1 cellular context compared by ENCODE assay signal in the genomic region with DNA sequence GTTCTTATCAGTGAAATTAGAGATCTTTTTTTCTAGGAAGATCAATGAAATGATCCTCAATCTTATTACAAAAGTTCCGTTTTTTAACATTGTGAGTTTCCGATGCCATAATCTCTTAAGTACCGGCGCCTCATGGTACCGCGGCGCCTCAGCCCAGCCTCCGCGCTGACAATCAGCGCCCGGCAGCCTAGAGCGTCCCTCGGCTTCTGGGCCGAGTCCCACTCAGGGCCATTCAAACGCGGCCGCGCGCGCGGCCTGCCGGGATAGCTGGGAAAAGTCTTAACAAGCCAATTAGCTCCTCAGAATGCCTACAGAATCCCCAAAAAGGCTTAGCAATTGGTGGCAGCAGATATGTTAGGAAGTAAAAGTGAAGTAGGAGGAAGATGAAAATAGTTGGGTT.
TF ChIP-seq lines count a peak whose summit lies in the region.

No MANE protein-coding gene starts in this region.

TF ChIP-seq in GM23338, 12 proteins besides CTCF, POLR2A, EP300 and RAD21 (continued from another document):
- TF ChIP-seq, protein P1, sequence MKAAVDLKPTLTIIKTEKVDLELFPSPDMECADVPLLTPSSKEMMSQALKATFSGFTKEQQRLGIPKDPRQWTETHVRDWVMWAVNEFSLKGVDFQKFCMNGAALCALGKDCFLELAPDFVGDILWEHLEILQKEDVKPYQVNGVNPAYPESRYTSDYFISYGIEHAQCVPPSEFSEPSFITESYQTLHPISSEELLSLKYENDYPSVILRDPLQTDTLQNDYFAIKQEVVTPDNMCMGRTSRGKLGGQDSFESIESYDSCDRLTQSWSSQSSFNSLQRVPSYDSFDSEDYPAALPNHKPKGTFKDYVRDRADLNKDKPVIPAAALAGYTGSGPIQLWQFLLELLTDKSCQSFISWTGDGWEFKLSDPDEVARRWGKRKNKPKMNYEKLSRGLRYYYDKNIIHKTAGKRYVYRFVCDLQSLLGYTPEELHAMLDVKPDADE (IDR thresholded peaks at IDR 0.05) = no peak
- no peak for TF ChIP-seq ZNF331 (CRISPR knock-in tag; IDR thresholded peaks at IDR 0.05; ENCODE audit: low read depth)
- no peak for TF ChIP-seq EZH2phosphoT487 (IDR thresholded peaks at IDR 0.05; ENCODE audit: unreplicated experiment)
- TF ChIP-seq NANOG (IDR thresholded peaks at IDR 0.05; ENCODE audit: borderline replicate concordance) = no peak
- TF ChIP-seq STAT1 (IDR thresholded peaks at IDR 0.05; ENCODE audit: unreplicated experiment) = no peak
- TF ChIP-seq, protein P2, sequence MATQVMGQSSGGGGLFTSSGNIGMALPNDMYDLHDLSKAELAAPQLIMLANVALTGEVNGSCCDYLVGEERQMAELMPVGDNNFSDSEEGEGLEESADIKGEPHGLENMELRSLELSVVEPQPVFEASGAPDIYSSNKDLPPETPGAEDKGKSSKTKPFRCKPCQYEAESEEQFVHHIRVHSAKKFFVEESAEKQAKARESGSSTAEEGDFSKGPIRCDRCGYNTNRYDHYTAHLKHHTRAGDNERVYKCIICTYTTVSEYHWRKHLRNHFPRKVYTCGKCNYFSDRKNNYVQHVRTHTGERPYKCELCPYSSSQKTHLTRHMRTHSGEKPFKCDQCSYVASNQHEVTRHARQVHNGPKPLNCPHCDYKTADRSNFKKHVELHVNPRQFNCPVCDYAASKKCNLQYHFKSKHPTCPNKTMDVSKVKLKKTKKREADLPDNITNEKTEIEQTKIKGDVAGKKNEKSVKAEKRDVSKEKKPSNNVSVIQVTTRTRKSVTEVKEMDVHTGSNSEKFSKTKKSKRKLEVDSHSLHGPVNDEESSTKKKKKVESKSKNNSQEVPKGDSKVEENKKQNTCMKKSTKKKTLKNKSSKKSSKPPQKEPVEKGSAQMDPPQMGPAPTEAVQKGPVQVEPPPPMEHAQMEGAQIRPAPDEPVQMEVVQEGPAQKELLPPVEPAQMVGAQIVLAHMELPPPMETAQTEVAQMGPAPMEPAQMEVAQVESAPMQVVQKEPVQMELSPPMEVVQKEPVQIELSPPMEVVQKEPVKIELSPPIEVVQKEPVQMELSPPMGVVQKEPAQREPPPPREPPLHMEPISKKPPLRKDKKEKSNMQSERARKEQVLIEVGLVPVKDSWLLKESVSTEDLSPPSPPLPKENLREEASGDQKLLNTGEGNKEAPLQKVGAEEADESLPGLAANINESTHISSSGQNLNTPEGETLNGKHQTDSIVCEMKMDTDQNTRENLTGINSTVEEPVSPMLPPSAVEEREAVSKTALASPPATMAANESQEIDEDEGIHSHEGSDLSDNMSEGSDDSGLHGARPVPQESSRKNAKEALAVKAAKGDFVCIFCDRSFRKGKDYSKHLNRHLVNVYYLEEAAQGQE (IDR thresholded peaks at IDR 0.05; ENCODE audit: unreplicated experiment) = no peak
